Comparison of ENCODE assay signal across 35 cellular contexts in the genomic region with DNA sequence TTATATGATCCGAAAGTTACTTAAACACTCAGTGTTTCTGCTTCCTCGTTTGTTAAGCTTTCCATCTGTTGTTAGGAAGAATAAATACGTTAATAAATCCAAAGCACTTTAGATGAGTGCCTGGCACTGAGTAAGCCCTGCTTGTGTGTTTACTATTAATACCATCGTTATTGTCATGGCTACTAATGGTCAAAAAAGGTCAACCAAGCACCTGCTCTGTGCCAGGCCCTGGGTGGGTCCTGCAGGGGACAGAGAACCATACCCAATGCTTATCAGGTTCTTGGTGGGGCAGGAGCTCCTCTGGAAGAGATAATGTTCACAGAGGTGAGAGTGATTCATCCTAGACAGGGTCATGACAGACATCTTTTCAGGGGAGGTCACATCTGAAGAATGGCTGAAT. TPM values are rescaled to one million over a fixed set of nuclear protein-coding genes. Genes with fewer than 3 reads are reported as not detected.
"Had no signal": no experiment of that assay in that cellular context is flagged by ENCODE, and none has a peak within 500 bp of the region (broad histone marks: within the 10 kb centered on the region; RNA-seq: fewer than 3 reads in every experiment).

No MANE protein-coding gene starts in this region.

- H3K4me1 ChIP-seq: body of pancreas, breast epithelium had no signal

- H3K9me3 ChIP-seq: adrenal gland, body of pancreas, breast epithelium had no signal

- H3K36me3 ChIP-seq: adrenal gland, brain microvascular endothelial cell, breast epithelium had no signal

- H3K9me3 Mint-ChIP-seq: activated B cell treated with CpG ODN at 0.5 μM for 24 hours; activated CD4-positive, alpha-beta memory T cell treated with anti-CD3 and anti-CD28 coated beads for 36 hours; activated CD4-positive, alpha-beta T cell treated with anti-CD3 and anti-CD28 coated beads, Interleukin-2, amount 10 ng/mL, durations not matched to agents 24 days and 14 days; activated CD8-positive, alpha-beta T cell treated with anti-CD3 and anti-CD28 coated beads for 36 hours; activated naive CD4-positive, alpha-beta T cell treated with anti-CD3 and anti-CD28 coated beads for 36 hours; activated naive CD4-positive, alpha-beta T cell treated with anti-CD3 and anti-CD28 coated beads, Interleukin-2, amount 50 U/mL, for 72 hours; activated naive CD8-positive, alpha-beta T cell treated with anti-CD3 and anti-CD28 coated beads for 36 hours; central memory CD8-positive, alpha-beta T cell; T-helper 1 cell treated with Interleukin-12 subunit alpha and Interleukin-12 subunit beta and Interleukin-4 antibody, amounts not matched to agents 30 μg/mL and 1 μg/mL, for 36 hours; T-helper 2 cell treated with Interferon-gamma antibody and Interleukin-4, amounts not matched to agents 5 μg/mL and 100 μg/mL, for 36 hours had no signal

- H3K4me3 Mint-ChIP-seq: activated B cell treated with CpG ODN at 0.5 μM for 24 hours; activated CD4-positive, alpha-beta memory T cell treated with anti-CD3 and anti-CD28 coated beads for 36 hours; activated CD4-positive, alpha-beta T cell treated with anti-CD3 and anti-CD28 coated beads, Interleukin-2, amount 10 ng/mL, durations not matched to agents 24 days and 14 days; activated CD8-positive, alpha-beta T cell treated with anti-CD3 and anti-CD28 coated beads for 36 hours; activated naive CD4-positive, alpha-beta T cell treated with anti-CD3 and anti-CD28 coated beads for 36 hours; activated naive CD8-positive, alpha-beta T cell treated with anti-CD3 and anti-CD28 coated beads for 36 hours; central memory CD8-positive, alpha-beta T cell; T-helper 1 cell treated with Interleukin-12 subunit alpha and Interleukin-12 subunit beta and Interleukin-4 antibody, amounts not matched to agents 30 μg/mL and 1 μg/mL, for 36 hours; T-helper 2 cell treated with Interferon-gamma antibody and Interleukin-4, amounts not matched to agents 5 μg/mL and 100 μg/mL, for 36 hours had no signal

- H3K36me3 Mint-ChIP-seq: activated CD4-positive, alpha-beta memory T cell treated with anti-CD3 and anti-CD28 coated beads for 36 hours; activated naive CD4-positive, alpha-beta T cell treated with anti-CD3 and anti-CD28 coated beads, Interleukin-2, amount 50 U/mL, for 72 hours; activated naive CD8-positive, alpha-beta T cell treated with anti-CD3 and anti-CD28 coated beads for 36 hours had no signal

- DNase-seq: activated B cell treated with CpG ODN at 0.5 μM for 24 hours; activated CD4-positive, alpha-beta memory T cell treated with anti-CD3 and anti-CD28 coated beads for 36 hours; activated CD4-positive, alpha-beta T cell treated with anti-CD3 and anti-CD28 coated beads for 4 hours; activated CD4-positive, alpha-beta T cell treated with anti-CD3 and anti-CD28 coated beads, Interleukin-2, amount 10 ng/mL, durations not matched to agents 24 days and 14 days; activated CD4-positive, alpha-beta T cell treated with anti-CD3 and anti-CD28 coated beads, Interleukin-2, amount 50 U/mL, for 1 hour; activated CD4-positive, alpha-beta T cell treated with anti-CD3 and anti-CD28 coated beads, Interleukin-2, amount 50 U/mL, for 4 hours; activated CD4-positive, CD25-positive, alpha-beta regulatory T cell treated with anti-CD3 and anti-CD28 coated beads, Interleukin-2, amount 50 U/mL, for 72 hours; activated CD8-positive, alpha-beta memory T cell treated with anti-CD3 and anti-CD28 coated beads, Interleukin-2, amount 50 U/mL, for 4 hours; activated CD8-positive, alpha-beta T cell treated with anti-CD3 and anti-CD28 coated beads for 36 hours; activated effector memory CD4-positive, alpha-beta T cell treated with anti-CD3 and anti-CD28 coated beads, Interleukin-2, amount 50 U/mL, for 16 hours; activated gamma-delta T cell treated with Interleukin-2 at 50 U/mL for 16 hours; activated naive CD4-positive, alpha-beta T cell; activated naive CD4-positive, alpha-beta T cell treated with anti-CD3 and anti-CD28 coated beads for 36 hours; activated naive CD4-positive, alpha-beta T cell treated with anti-CD3 and anti-CD28 coated beads, Interleukin-2, amount 50 U/mL, for 16 hours; activated naive CD8-positive, alpha-beta T cell treated with anti-CD3 and anti-CD28 coated beads for 36 hours; activated T-cell treated with anti-CD3 and anti-CD28 coated beads for 4 hours; activated T-cell treated with anti-CD3 and anti-CD28 coated beads, Interleukin-2, amount 50 U/mL, for 1 hour; activated T-cell treated with anti-CD3 and anti-CD28 coated beads, Interleukin-2, amount 50 U/mL, for 48 hours; adrenal gland; amniotic stem cell; aorta; body of pancreas; brain microvascular endothelial cell; caudate nucleus; cerebellar nuclear complex; T-helper 1 cell; T-helper 2 cell; T-helper 9 cell had no signal

- H3K4me1 Mint-ChIP-seq: activated B cell treated with CpG ODN at 0.5 μM for 24 hours; central memory CD8-positive, alpha-beta T cell had no signal

- H3K27me3 ChIP-seq: adrenal gland, body of pancreas, brain microvascular endothelial cell, breast epithelium had no signal

- ATAC-seq: activated CD8-positive, alpha-beta T cell treated with anti-CD3 and anti-CD28 coated beads for 36 hours; activated naive CD4-positive, alpha-beta T cell treated with anti-CD3 and anti-CD28 coated beads, Interleukin-2, amount 50 U/mL, for 72 hours; body of pancreas had no signal

- H3K27ac ChIP-seq: adrenal gland, body of pancreas, brain microvascular endothelial cell, breast epithelium, VCaP had no signal

- H3K27me3 Mint-ChIP-seq: activated CD4-positive, alpha-beta memory T cell treated with anti-CD3 and anti-CD28 coated beads for 36 hours; activated naive CD8-positive, alpha-beta T cell treated with anti-CD3 and anti-CD28 coated beads for 36 hours had no signal

- H3K4me3 ChIP-seq: adrenal gland, body of pancreas, breast epithelium had no signal

- H3K27ac Mint-ChIP-seq: activated B cell treated with CpG ODN at 0.5 μM for 24 hours; activated CD4-positive, alpha-beta memory T cell treated with anti-CD3 and anti-CD28 coated beads for 36 hours; activated CD4-positive, alpha-beta T cell treated with anti-CD3 and anti-CD28 coated beads, Interleukin-2, amount 10 ng/mL, durations not matched to agents 24 days and 14 days; activated CD8-positive, alpha-beta T cell treated with anti-CD3 and anti-CD28 coated beads for 36 hours; activated naive CD4-positive, alpha-beta T cell treated with anti-CD3 and anti-CD28 coated beads for 36 hours; activated naive CD4-positive, alpha-beta T cell treated with anti-CD3 and anti-CD28 coated beads, Interleukin-2, amount 50 U/mL, for 72 hours; activated naive CD8-positive, alpha-beta T cell treated with anti-CD3 and anti-CD28 coated beads for 36 hours; T-helper 1 cell treated with Interleukin-12 subunit alpha and Interleukin-12 subunit beta and Interleukin-4 antibody, amounts not matched to agents 30 μg/mL and 1 μg/mL, for 36 hours; T-helper 2 cell treated with Interferon-gamma antibody and Interleukin-4, amounts not matched to agents 5 μg/mL and 100 μg/mL, for 36 hours had no signal

RNA-seq across cellular contexts. Expression of gene GALNT15, which starts 39.9 kb away (rescaled TPM):
- total RNA-seq: activated B cell treated with CpG ODN at 0.5 μM for 24 hours; activated CD4-positive, alpha-beta memory T cell treated with anti-CD3 and anti-CD28 coated beads for 36 hours; activated CD4-positive, alpha-beta T cell treated with anti-CD3 and anti-CD28 coated beads, Interleukin-2, amount 10 ng/mL, durations not matched to agents 24 days and 14 days; activated CD8-positive, alpha-beta memory T cell treated with anti-CD3 and anti-CD28 coated beads for 36 hours; activated CD8-positive, alpha-beta T cell treated with anti-CD3 and anti-CD28 coated beads for 36 hours; activated naive CD4-positive, alpha-beta T cell treated with anti-CD3 and anti-CD28 coated beads for 36 hours; activated naive CD8-positive, alpha-beta T cell treated with anti-CD3 and anti-CD28 coated beads for 36 hours had no signal
